ENCODE assay signal across 14 cellular contexts in the genomic region with DNA sequence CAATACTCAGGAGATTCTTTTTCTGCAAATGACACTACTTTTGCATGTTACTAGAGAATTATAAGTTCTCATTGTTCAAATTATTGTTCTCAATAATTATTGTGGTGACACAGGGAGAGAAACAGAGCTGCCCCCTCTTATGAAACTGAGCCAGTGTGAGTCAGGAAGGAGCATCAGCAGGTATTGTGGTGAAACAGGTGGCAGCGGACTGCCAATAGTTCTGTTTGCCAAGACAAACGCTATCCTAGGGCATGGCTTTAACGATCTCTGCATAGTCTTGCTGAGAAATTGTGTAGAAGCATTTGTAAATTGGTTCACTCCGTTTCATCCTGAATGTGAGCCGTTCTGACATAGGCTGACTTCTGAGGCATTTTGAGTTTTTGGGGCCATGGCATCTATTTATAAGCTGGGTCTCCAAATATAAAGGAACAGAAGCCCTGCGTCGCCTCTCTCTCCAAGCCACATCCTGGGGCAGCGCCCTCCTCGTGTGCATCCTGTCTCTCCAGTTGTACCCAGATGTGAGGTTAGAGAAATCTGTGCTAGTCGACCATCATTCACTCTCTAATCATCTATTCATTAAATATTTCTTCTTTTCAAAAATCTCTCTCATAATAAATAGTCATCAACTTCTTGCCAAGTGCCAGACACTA. TPM values are rescaled to one million over a fixed set of nuclear protein-coding genes. Genes with fewer than 3 reads are reported as not detected.
A peak's percentile ranks its signal among the peaks of the same experiment; 100 is the strongest.
DNase-seq lines count a peak whose midpoint lies in the region; ATAC-seq and TF ChIP-seq lines count a peak whose summit lies in the region.
"Had no signal": no experiment of that assay in that cellular context is flagged by ENCODE, and none has a peak within 500 bp of the region (broad histone marks: within the 10 kb centered on the region; RNA-seq: fewer than 3 reads in every experiment).

No MANE protein-coding gene starts in this region.

- intact Hi-C loops in body of pancreas (cut with DNase I) = no loop called here

- H3K36me3 ChIP-seq in CD8-positive, alpha-beta memory T cell (ENCODE audit: insufficient read depth, low read length) = no peaks in the 10 kb centered on the region
- no peaks in the 10 kb centered on the region for H3K36me3 ChIP-seq in body of pancreas (replicated peaks in 1 of 2; ENCODE audit: insufficient read depth in 1 of 2, low read depth in 2 of 2)

- no peak overlapping the region for H3K4me3 Mint-ChIP-seq in activated CD8-positive, alpha-beta memory T cell treated with anti-CD3 and anti-CD28 coated beads, Interleukin-2, amount 10 ng/mL, durations not matched to agents 7 days and 5 days
- peak overlapping the region; percentile 15 to 69 (median 46) for H3K4me3 Mint-ChIP-seq in CD8-positive, alpha-beta memory T cell
- peak overlapping the region; percentile 20 to 44 for H3K4me3 Mint-ChIP-seq in effector memory CD8-positive, alpha-beta T cell

- no peaks in the 10 kb centered on the region for H3K9me3 Mint-ChIP-seq in activated CD8-positive, alpha-beta memory T cell treated with anti-CD3 and anti-CD28 coated beads, Interleukin-2, amount 10 ng/mL, durations not matched to agents 7 days and 5 days (ENCODE audit: low read depth)
- no peaks in the 10 kb centered on the region for H3K9me3 Mint-ChIP-seq in CD8-positive, alpha-beta memory T cell
- no peaks in the 10 kb centered on the region for H3K9me3 Mint-ChIP-seq in effector memory CD8-positive, alpha-beta T cell

- peaks cover 41% of the 10 kb centered on the region for H3K4me1 ChIP-seq in CD8-positive, alpha-beta memory T cell (ENCODE audit: insufficient read depth, low read length)
- peaks cover 8% of the 10 kb centered on the region for H3K4me1 ChIP-seq in body of pancreas
- H3K4me1 ChIP-seq: psoas muscle had no signal

- TF ChIP-seq POLR2A in body of pancreas (IDR thresholded peaks at IDR 0.05) = no peak

- H3K9me3 ChIP-seq in CD8-positive, alpha-beta memory T cell (ENCODE audit: low read length) = no peaks in the 10 kb centered on the region
- H3K9me3 ChIP-seq in body of pancreas = no peaks in the 10 kb centered on the region
- H3K9me3 ChIP-seq: psoas muscle had no signal

- CTCF ChIA-PET in activated CD8-positive, alpha-beta memory T cell treated with anti-CD3 and anti-CD28 coated beads, Interleukin-2, amount 10 ng/mL, durations not matched to agents 7 days and 5 days (lab: Charles Lee) = interaction anchor here (1.8 to 2.2 kb wide), 3 partner anchors 16 to 22 kb away, joined by 5 to 9 read pairs (median 6); no protein-coding TSS in a partner anchor
- CTCF ChIA-PET in CD8-positive, alpha-beta memory T cell (lab: Charles Lee) = interaction anchor here (1.0 to 4.1 kb wide), 2 partner anchors 21 to 25 kb away, joined by 4 to 16 read pairs; no protein-coding TSS in a partner anchor

- WGBS in body of pancreas, 2 donors = 41 to 56% methylated on average over 10 of the region's 10 CpGs

- H3K36me3 Mint-ChIP-seq in activated CD8-positive, alpha-beta memory T cell treated with anti-CD3 and anti-CD28 coated beads, Interleukin-2, amount 10 ng/mL, durations not matched to agents 7 days and 5 days = no peaks in the 10 kb centered on the region
- H3K36me3 Mint-ChIP-seq in CD8-positive, alpha-beta memory T cell = peaks cover 0 to 3% (median 0%) of the 10 kb centered on the region in 3 donors
- no peaks in the 10 kb centered on the region for H3K36me3 Mint-ChIP-seq in effector memory CD8-positive, alpha-beta T cell (ENCODE audit: insufficient read depth)

- H3K27me3 ChIP-seq in CD8-positive, alpha-beta memory T cell (ENCODE audit: insufficient read depth, low read length, poor library complexity, severe bottlenecking) = no peaks in the 10 kb centered on the region
- H3K27me3 ChIP-seq in body of pancreas = no peaks in the 10 kb centered on the region

- peak overlapping the region; percentile 56 for H3K27ac Mint-ChIP-seq in activated CD8-positive, alpha-beta memory T cell treated with anti-CD3 and anti-CD28 coated beads, Interleukin-2, amount 10 ng/mL, durations not matched to agents 7 days and 5 days
- peak overlapping the region in 6 of 8 donors; percentile 2 to 72 (median 14) for H3K27ac Mint-ChIP-seq in CD8-positive, alpha-beta memory T cell
- H3K27ac Mint-ChIP-seq in effector memory CD8-positive, alpha-beta T cell = no peak overlapping the region

- peaks cover 29% of the 10 kb centered on the region for H3K4me1 Mint-ChIP-seq in activated CD8-positive, alpha-beta memory T cell treated with anti-CD3 and anti-CD28 coated beads, Interleukin-2, amount 10 ng/mL, durations not matched to agents 7 days and 5 days
- H3K4me1 Mint-ChIP-seq in CD8-positive, alpha-beta memory T cell = peaks cover 33 to 52% (median 34%) of the 10 kb centered on the region in 3 donors
- H3K4me1 Mint-ChIP-seq in effector memory CD8-positive, alpha-beta T cell (ENCODE audit: low read depth in 2 of 2) = peaks cover 16 to 21% of the 10 kb centered on the region in 2 donors

- peaks cover 5% of the 10 kb centered on the region for H3K27me3 Mint-ChIP-seq in activated CD8-positive, alpha-beta memory T cell treated with anti-CD3 and anti-CD28 coated beads, Interleukin-2, amount 10 ng/mL, durations not matched to agents 7 days and 5 days
- H3K27me3 Mint-ChIP-seq in CD8-positive, alpha-beta memory T cell = peaks cover 8 to 25% of the 10 kb centered on the region in 2 donors
- peaks cover 8 to 23% of the 10 kb centered on the region in 2 donors for H3K27me3 Mint-ChIP-seq in effector memory CD8-positive, alpha-beta T cell

- peak; percentile 74 for ATAC-seq in activated CD8-positive, alpha-beta memory T cell treated with anti-CD3 and anti-CD28 coated beads, Interleukin-2, amount 10 ng/mL, durations not matched to agents 7 days and 5 days
- ATAC-seq in effector memory CD8-positive, alpha-beta T cell (replicated peaks) = peak; percentile 92
- ATAC-seq in body of pancreas = no peak
- ATAC-seq: HCT116, psoas muscle, Right ventricle myocardium inferior had no signal

- peak overlapping the region; percentile 30 for H3K4me3 ChIP-seq in CD8-positive, alpha-beta memory T cell (ENCODE audit: low read length)
- H3K4me3 ChIP-seq in body of pancreas = no peak overlapping the region
- H3K4me3 ChIP-seq: psoas muscle had no signal

- H3K27ac ChIP-seq in CD8-positive, alpha-beta memory T cell (ENCODE audit: low read depth, low read length) = no peak overlapping the region
- peak overlapping the region; percentile 33; the same call in 1 of the 2 replicates for H3K27ac ChIP-seq in VCaP
- H3K27ac ChIP-seq in body of pancreas = no peak overlapping the region
- H3K27ac ChIP-seq: psoas muscle had no signal

- POLR2A ChIA-PET in CD8-positive, alpha-beta memory T cell (lab: Charles Lee) = no interaction called here

- DNase-seq in activated CD8-positive, alpha-beta memory T cell treated with anti-CD3 and anti-CD28 coated beads, Interleukin-2, amount 10 ng/mL, durations not matched to agents 7 days and 5 days = peak; percentile 64
- no peak for DNase-seq in activated CD8-positive, alpha-beta memory T cell treated with anti-CD3 and anti-CD28 coated beads for 24 hours
- peak in 2 of 5 donors; percentile 34 for DNase-seq in CD8-positive, alpha-beta memory T cell
- peak; percentile 10 to 21 (median 11) for DNase-seq in effector memory CD8-positive, alpha-beta T cell
- DNase-seq in NCI-H187 treated with DMSO at 0.1 percent for 48 hours (lab: John Stamatoyannopoulos, UW) (no peak), NCI-H1417 treated with DMSO at 0.1 percent for 48 hours (lab: John Stamatoyannopoulos, UW) (no peak), body of pancreas (no peak)
- DNase-seq: foreskin melanocyte, NCI-H2081 treated with DMSO at 0.1 percent for 48 hours, psoas muscle, substantia nigra had no signal

- TF ChIP-seq CTCF in VCaP (conservative IDR thresholded peaks at IDR 0.05) (no peak), body of pancreas (IDR thresholded peaks at IDR 0.05) (no peak)

RNA-seq across cellular contexts. Expression of a gene that starts 15.8 kb away (rescaled TPM):
- total RNA-seq in activated CD8-positive, alpha-beta memory T cell treated with anti-CD3 and anti-CD28 coated beads, Interleukin-2, amount 10 ng/mL, durations not matched to agents 7 days and 5 days = under 1 TPM; 0.64 to 0.68 TPM
- total RNA-seq in CD8-positive, alpha-beta memory T cell = 1 to 10 TPM; 1.2 to 1.8 TPM
- 0.17 TPM for polyA plus RNA-seq in CD8-positive, alpha-beta memory T cell
- total RNA-seq in body of pancreas = 1 to 10 TPM; 1.3 to 2.6 TPM

RNA-seq across cellular contexts. Expression of a gene that starts 29.0 kb away (rescaled TPM):
- 100 to 1,000 TPM in 1 of 2 experiments, 10 to 100 TPM in 1; 95.5 to 112 TPM for total RNA-seq in activated CD8-positive, alpha-beta memory T cell treated with anti-CD3 and anti-CD28 coated beads, Interleukin-2, amount 10 ng/mL, durations not matched to agents 7 days and 5 days
- total RNA-seq in CD8-positive, alpha-beta memory T cell = 10 to 100 TPM; 55.9 to 58.5 TPM
- polyA plus RNA-seq in CD8-positive, alpha-beta memory T cell = 95.5 TPM
- total RNA-seq in body of pancreas = 10 to 100 TPM; 12.7 to 66.3 TPM

RNA-seq across cellular contexts. Expression of a gene that starts 47.8 kb away (rescaled TPM):
- total RNA-seq in activated CD8-positive, alpha-beta memory T cell treated with anti-CD3 and anti-CD28 coated beads, Interleukin-2, amount 10 ng/mL, durations not matched to agents 7 days and 5 days = 100 to 1,000 TPM in 1 of 2 experiments, 10 to 100 TPM in 1; 81.5 to 325 TPM
- total RNA-seq in CD8-positive, alpha-beta memory T cell = 1 to 10 TPM; 1.3 TPM
- polyA plus RNA-seq in CD8-positive, alpha-beta memory T cell = 5.5 TPM
- total RNA-seq in body of pancreas = 10 to 100 TPM in 1 of 2 donors, 1 to 10 TPM in 1; 8.8 to 38.6 TPM

Comparison
In these comparisons a context has a peak if more than half of its experiments do, and no peak if none do; other contexts are left out.
1. DNase-seq: peak in activated CD8-positive, alpha-beta memory T cell treated with anti-CD3 and anti-CD28 coated beads, Interleukin-2, amount 10 ng/mL, durations not matched to agents 7 days and 5 days (single experiment) and effector memory CD8-positive, alpha-beta T cell (3 of 3); none in activated CD8-positive, alpha-beta memory T cell treated with anti-CD3 and anti-CD28 coated beads for 24 hours (single experiment), NCI-H187 treated with DMSO at 0.1 percent for 48 hours (single experiment), NCI-H1417 treated with DMSO at 0.1 percent for 48 hours (single experiment) and body of pancreas (0 of 4).
2. H3K27ac Mint-ChIP-seq: peak in activated CD8-positive, alpha-beta memory T cell treated with anti-CD3 and anti-CD28 coated beads, Interleukin-2, amount 10 ng/mL, durations not matched to agents 7 days and 5 days (single experiment) and CD8-positive, alpha-beta memory T cell (6 of 8); none in effector memory CD8-positive, alpha-beta T cell (0 of 2).
3. RNA of a gene that starts 47.8 kb away (total RNA-seq): 81.5 to 325 TPM in activated CD8-positive, alpha-beta memory T cell treated with anti-CD3 and anti-CD28 coated beads, Interleukin-2, amount 10 ng/mL, durations not matched to agents 7 days and 5 days and 8.8 to 38.6 TPM in body of pancreas; 1.3 TPM in CD8-positive, alpha-beta memory T cell; every median in the first group is over 4 times any median in the second.